ENCODE assay signal across 1 cellular context in the genomic region with DNA sequence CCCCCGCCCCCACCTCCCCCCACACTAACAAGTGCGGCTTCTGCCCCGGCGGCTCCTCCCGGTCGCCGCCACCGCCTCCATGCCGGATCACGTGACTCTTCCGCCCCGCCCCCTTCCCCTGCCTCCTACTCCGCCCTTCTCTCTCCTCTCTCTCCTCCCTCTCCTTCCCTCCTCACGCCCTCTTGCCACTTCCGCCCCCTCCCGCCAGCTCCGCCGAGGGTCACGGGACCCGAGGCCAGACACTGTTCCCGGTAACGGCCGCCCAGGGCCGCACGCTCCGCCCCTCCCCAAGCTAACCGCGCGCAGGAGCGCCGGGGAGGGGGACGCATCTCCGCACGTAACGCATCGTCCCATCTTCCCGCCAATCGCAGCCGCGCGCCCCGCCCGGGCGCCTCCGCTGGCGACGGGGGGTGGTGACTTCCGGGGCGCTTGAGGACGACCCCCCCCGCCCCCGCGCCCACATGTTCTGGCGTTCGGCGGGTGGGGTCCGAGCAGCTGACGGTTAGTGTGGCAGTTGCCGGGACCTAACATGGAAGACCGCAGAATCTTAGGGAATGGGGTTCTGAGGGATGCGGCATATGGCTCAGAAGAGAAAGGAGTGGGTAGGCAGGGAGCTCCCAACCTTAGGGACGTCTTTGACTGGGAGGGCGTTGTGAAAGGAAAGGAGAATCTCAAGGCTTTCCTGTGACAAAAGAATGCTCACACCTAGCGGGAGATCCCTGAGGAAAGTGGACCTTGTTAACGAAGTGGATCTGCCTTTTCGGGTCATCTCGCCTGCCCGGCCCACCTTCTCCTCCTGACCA.
TF ChIP-seq lines count a peak whose summit lies in the region.

Gene USP32, minus strand, starts transcription at position 92 of the 803 bp plus-strand sequence. CDS start 194 bp downstream, outside the sequence.

TF ChIP-seq in H1, 55 proteins besides CTCF, POLR2A, EP300 and RAD21 (continued from another document):
- TF ChIP-seq, protein P1, sequence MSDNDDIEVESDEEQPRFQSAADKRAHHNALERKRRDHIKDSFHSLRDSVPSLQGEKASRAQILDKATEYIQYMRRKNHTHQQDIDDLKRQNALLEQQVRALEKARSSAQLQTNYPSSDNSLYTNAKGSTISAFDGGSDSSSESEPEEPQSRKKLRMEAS (IDR thresholded peaks at IDR 0.05): peak; percentile 77
- TF ChIP-seq HDAC6 (IDR thresholded peaks at IDR 0.05; ENCODE audit: low read depth, low read length) (no peak), GTF2F1 (IDR thresholded peaks at IDR 0.05; ENCODE audit: borderline replicate concordance, low read depth, low read length) (peak; percentile 8; the same call in 1 of the 2 replicates), SIRT6 (IDR thresholded peaks at IDR 0.05; ENCODE audit: low read length) (no peak), SIX5 (IDR thresholded peaks at IDR 0.05; ENCODE audit: low read depth, low read length) (no peak), RFX5 (IDR thresholded peaks at IDR 0.05; ENCODE audit: borderline replicate concordance, low read depth, low read length) (no peak), FOSL1 (IDR thresholded peaks at IDR 0.05; ENCODE audit: insufficient read depth, low read depth, low read length) (no peak), CBX8 (IDR thresholded peaks at IDR 0.05; ENCODE audit: borderline replicate concordance, low read depth, low read length) (no peak), CREB1 (IDR thresholded peaks at IDR 0.05) (peak; percentile 57), SRF (IDR thresholded peaks at IDR 0.05; ENCODE audit: low read depth, low read length) (no peak), RBBP5 (IDR thresholded peaks at IDR 0.05; ENCODE audit: borderline replicate concordance, low read depth, low read length) (no peak; the same call in 1 of the 2 replicates), POLR2AphosphoS5 (IDR thresholded peaks at IDR 0.05; ENCODE audit: low read depth, low read length) (peak; percentile 66), BACH1 (IDR thresholded peaks at IDR 0.05; ENCODE audit: low read length) (no peak), ASH2L (IDR thresholded peaks at IDR 0.05; ENCODE audit: low read length) (peak; percentile 94), SP1 (IDR thresholded peaks at IDR 0.05; ENCODE audit: low read depth, low read length) (no peak), BRCA1 (IDR thresholded peaks at IDR 0.05; ENCODE audit: low read depth, low read length) (no peak), CTBP2 (IDR thresholded peaks at IDR 0.05; ENCODE audit: borderline replicate concordance, insufficient read depth, insufficient read length, low read length) (peak; percentile 55), CHD2 (IDR thresholded peaks at IDR 0.05; ENCODE audit: low read length) (no peak), TCF12 (IDR thresholded peaks at IDR 0.05; ENCODE audit: low read depth, low read length) (no peak), CEBPB (IDR thresholded peaks at IDR 0.05; ENCODE audit: low read depth, low read length) (no peak), EZH2 (IDR thresholded peaks at IDR 0.05; ENCODE audit: low read depth, low read length, severe bottlenecking) (no peak), TBP (IDR thresholded peaks at IDR 0.05; ENCODE audit: low read depth, low read length) (peak; percentile 20), RXRA (IDR thresholded peaks at IDR 0.05; ENCODE audit: insufficient read depth, low read depth, low read length) (no peak), SAP30 (IDR thresholded peaks at IDR 0.05; ENCODE audit: insufficient read depth, insufficient replicate concordance, low read length) (no peak), CHD1 (IDR thresholded peaks at IDR 0.05; ENCODE audit: low read depth, low read length) (no peak), JUND (IDR thresholded peaks at IDR 0.05; ENCODE audit: low read length) (no peak), YY1 (IDR thresholded peaks at IDR 0.05; ENCODE audit: low read depth, low read length) (peak; percentile 37; the same call in 1 of the 2 replicates), RNF2 (IDR thresholded peaks at IDR 0.05; ENCODE audit: borderline replicate concordance, low read depth, low read length, missing control alignments, poor library complexity, severe bottlenecking) (no peak), BCL11A (IDR thresholded peaks at IDR 0.05; ENCODE audit: low read depth in 2 of 2, low read length in 2 of 2) (no peak), NANOG (IDR thresholded peaks at IDR 0.05; ENCODE audit: insufficient read depth, low read depth, low read length, poor library complexity, severe bottlenecking) (no peak), KDM1A (IDR thresholded peaks at IDR 0.05; ENCODE audit: borderline replicate concordance, low read length) (no peak), HDAC2 (IDR thresholded peaks at IDR 0.05; ENCODE audit: borderline replicate concordance in 1 of 2, low read depth in 2 of 2, low read length in 2 of 2) (peak in 1 of 2 experiments; percentile 66; a peak in 1 of 4 replicates), KDM5A (IDR thresholded peaks at IDR 0.05; ENCODE audit: low read length) (no peak), KDM4A (IDR thresholded peaks at IDR 0.05; ENCODE audit: low read depth, low read length, severe bottlenecking) (no peak), POU5F1 (IDR thresholded peaks at IDR 0.05; ENCODE audit: low read depth, low read length) (no peak), MAFK (IDR thresholded peaks at IDR 0.05; ENCODE audit: low read depth, low read length) (no peak), GABPA (IDR thresholded peaks at IDR 0.05; ENCODE audit: borderline replicate concordance, insufficient read depth, low read length) (no peak), SP2 (IDR thresholded peaks at IDR 0.05; ENCODE audit: low read length) (no peak), ZNF274 (IDR thresholded peaks at IDR 0.05; ENCODE audit: borderline replicate concordance, extremely low read depth, low read length) (no peak), SIN3A (conservative IDR thresholded peaks at IDR 0.05 in 1 of 2, IDR thresholded peaks at IDR 0.05 in 1 of 2; ENCODE audit: low read depth in 1 of 2, low read length in 2 of 2) (peak in 1 of 2 experiments; percentile 33; a peak in 2 of 4 replicates), CBX5 (IDR thresholded peaks at IDR 0.05; ENCODE audit: low read depth, low read length) (no peak), TAF1 (IDR thresholded peaks at IDR 0.05; ENCODE audit: low read depth, low read length) (peak; percentile 70; the same call in 1 of the 2 replicates), TAF7 (optimal IDR thresholded peaks at IDR 0.05; ENCODE audit: borderline replicate concordance, low read depth, low read length) (no peak), SP4 (IDR thresholded peaks at IDR 0.05; ENCODE audit: low read length) (no peak), ATF2 (IDR thresholded peaks at IDR 0.05; ENCODE audit: low read length) (no peak), PHF8 (conservative IDR thresholded peaks at IDR 0.05; ENCODE audit: low read depth, low read length) (peak; percentile 68), TEAD4 (IDR thresholded peaks at IDR 0.05; ENCODE audit: low read depth, low read length) (no peak), EGR1 (IDR thresholded peaks at IDR 0.05; ENCODE audit: borderline replicate concordance, low read depth, low read length) (peak; percentile 76)
- TF ChIP-seq, protein P2, sequence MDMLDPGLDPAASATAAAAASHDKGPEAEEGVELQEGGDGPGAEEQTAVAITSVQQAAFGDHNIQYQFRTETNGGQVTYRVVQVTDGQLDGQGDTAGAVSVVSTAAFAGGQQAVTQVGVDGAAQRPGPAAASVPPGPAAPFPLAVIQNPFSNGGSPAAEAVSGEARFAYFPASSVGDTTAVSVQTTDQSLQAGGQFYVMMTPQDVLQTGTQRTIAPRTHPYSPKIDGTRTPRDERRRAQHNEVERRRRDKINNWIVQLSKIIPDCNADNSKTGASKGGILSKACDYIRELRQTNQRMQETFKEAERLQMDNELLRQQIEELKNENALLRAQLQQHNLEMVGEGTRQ (IDR thresholded peaks at IDR 0.05; ENCODE audit: low read length): peak; percentile 87
- TF ChIP-seq, protein P3, sequence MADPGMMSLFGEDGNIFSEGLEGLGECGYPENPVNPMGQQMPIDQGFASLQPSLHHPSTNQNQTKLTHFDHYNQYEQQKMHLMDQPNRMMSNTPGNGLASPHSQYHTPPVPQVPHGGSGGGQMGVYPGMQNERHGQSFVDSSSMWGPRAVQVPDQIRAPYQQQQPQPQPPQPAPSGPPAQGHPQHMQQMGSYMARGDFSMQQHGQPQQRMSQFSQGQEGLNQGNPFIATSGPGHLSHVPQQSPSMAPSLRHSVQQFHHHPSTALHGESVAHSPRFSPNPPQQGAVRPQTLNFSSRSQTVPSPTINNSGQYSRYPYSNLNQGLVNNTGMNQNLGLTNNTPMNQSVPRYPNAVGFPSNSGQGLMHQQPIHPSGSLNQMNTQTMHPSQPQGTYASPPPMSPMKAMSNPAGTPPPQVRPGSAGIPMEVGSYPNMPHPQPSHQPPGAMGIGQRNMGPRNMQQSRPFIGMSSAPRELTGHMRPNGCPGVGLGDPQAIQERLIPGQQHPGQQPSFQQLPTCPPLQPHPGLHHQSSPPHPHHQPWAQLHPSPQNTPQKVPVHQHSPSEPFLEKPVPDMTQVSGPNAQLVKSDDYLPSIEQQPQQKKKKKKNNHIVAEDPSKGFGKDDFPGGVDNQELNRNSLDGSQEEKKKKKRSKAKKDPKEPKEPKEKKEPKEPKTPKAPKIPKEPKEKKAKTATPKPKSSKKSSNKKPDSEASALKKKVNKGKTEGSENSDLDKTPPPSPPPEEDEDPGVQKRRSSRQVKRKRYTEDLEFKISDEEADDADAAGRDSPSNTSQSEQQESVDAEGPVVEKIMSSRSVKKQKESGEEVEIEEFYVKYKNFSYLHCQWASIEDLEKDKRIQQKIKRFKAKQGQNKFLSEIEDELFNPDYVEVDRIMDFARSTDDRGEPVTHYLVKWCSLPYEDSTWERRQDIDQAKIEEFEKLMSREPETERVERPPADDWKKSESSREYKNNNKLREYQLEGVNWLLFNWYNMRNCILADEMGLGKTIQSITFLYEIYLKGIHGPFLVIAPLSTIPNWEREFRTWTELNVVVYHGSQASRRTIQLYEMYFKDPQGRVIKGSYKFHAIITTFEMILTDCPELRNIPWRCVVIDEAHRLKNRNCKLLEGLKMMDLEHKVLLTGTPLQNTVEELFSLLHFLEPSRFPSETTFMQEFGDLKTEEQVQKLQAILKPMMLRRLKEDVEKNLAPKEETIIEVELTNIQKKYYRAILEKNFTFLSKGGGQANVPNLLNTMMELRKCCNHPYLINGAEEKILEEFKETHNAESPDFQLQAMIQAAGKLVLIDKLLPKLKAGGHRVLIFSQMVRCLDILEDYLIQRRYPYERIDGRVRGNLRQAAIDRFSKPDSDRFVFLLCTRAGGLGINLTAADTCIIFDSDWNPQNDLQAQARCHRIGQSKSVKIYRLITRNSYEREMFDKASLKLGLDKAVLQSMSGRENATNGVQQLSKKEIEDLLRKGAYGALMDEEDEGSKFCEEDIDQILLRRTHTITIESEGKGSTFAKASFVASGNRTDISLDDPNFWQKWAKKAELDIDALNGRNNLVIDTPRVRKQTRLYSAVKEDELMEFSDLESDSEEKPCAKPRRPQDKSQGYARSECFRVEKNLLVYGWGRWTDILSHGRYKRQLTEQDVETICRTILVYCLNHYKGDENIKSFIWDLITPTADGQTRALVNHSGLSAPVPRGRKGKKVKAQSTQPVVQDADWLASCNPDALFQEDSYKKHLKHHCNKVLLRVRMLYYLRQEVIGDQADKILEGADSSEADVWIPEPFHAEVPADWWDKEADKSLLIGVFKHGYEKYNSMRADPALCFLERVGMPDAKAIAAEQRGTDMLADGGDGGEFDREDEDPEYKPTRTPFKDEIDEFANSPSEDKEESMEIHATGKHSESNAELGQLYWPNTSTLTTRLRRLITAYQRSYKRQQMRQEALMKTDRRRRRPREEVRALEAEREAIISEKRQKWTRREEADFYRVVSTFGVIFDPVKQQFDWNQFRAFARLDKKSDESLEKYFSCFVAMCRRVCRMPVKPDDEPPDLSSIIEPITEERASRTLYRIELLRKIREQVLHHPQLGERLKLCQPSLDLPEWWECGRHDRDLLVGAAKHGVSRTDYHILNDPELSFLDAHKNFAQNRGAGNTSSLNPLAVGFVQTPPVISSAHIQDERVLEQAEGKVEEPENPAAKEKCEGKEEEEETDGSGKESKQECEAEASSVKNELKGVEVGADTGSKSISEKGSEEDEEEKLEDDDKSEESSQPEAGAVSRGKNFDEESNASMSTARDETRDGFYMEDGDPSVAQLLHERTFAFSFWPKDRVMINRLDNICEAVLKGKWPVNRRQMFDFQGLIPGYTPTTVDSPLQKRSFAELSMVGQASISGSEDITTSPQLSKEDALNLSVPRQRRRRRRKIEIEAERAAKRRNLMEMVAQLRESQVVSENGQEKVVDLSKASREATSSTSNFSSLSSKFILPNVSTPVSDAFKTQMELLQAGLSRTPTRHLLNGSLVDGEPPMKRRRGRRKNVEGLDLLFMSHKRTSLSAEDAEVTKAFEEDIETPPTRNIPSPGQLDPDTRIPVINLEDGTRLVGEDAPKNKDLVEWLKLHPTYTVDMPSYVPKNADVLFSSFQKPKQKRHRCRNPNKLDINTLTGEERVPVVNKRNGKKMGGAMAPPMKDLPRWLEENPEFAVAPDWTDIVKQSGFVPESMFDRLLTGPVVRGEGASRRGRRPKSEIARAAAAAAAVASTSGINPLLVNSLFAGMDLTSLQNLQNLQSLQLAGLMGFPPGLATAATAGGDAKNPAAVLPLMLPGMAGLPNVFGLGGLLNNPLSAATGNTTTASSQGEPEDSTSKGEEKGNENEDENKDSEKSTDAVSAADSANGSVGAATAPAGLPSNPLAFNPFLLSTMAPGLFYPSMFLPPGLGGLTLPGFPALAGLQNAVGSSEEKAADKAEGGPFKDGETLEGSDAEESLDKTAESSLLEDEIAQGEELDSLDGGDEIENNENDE (IDR thresholded peaks at IDR 0.05; ENCODE audit: insufficient replicate concordance, low read length): no peak
- TF ChIP-seq, protein P4, sequence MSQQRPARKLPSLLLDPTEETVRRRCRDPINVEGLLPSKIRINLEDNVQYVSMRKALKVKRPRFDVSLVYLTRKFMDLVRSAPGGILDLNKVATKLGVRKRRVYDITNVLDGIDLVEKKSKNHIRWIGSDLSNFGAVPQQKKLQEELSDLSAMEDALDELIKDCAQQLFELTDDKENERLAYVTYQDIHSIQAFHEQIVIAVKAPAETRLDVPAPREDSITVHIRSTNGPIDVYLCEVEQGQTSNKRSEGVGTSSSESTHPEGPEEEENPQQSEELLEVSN (IDR thresholded peaks at IDR 0.05): peak; percentile 81; the same call in 1 of the 2 replicates
- TF ChIP-seq, protein P5, sequence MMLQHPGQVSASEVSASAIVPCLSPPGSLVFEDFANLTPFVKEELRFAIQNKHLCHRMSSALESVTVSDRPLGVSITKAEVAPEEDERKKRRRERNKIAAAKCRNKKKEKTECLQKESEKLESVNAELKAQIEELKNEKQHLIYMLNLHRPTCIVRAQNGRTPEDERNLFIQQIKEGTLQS (IDR thresholded peaks at IDR 0.05; ENCODE audit: insufficient read depth, low read depth, low read length): no peak; the same call in 1 of the 2 replicates
